12 cellular contexts compared by ENCODE assay signal in genomic region chr11:60455531-60456042, GRCh38. TPM values are rescaled to one million over a fixed set of nuclear protein-coding genes. Genes with fewer than 3 reads are reported as not detected.
DNase-seq lines count a peak whose midpoint lies in the region; ATAC-seq and TF ChIP-seq lines count a peak whose summit lies in the region.
"Had no signal": no experiment of that assay in that cellular context is flagged by ENCODE, and none has a peak within 500 bp of the region (broad histone marks: within the 10 kb centered on the region; RNA-seq: fewer than 3 reads in every experiment).

MS4A1 (plus strand) TSS chr11:60455847; CDS start chr11:60462375, 6,528 bp downstream.

- H3K27ac Mint-ChIP-seq in activated B cell treated with CpG ODN at 0.5 μM for 24 hours (peak within 1 kb of the TSS; percentile 97), chondrocyte (ENCODE audit: unreplicated experiment) (no peak within 1 kb of the TSS)

- peak within 1 kb of the TSS; percentile 97 for H3K4me3 Mint-ChIP-seq in activated B cell treated with CpG ODN at 0.5 μM for 24 hours
- H3K4me3 Mint-ChIP-seq in chondrocyte (ENCODE audit: unreplicated experiment) = no peak within 1 kb of the TSS

- DNase-seq in GM13976 (ENCODE audit: low spot score) = peak; percentile 65
- DNase-seq in activated B cell treated with CpG ODN at 0.5 μM for 24 hours = peak; percentile 44
- DNase-seq in activated gamma-delta T cell treated with Interleukin-2 at 50 U/mL for 16 hours = no peak
- DNase-seq in glomerular visceral epithelial cell (ENCODE audit: extremely low spot score) = no peak
- no peak for DNase-seq in chondrocyte (ENCODE audit: low spot score)
- no peak for DNase-seq in Right ventricle myocardium inferior (ENCODE audit: missing footprints)
- DNase-seq: NCI-H526, WERI-Rb-1 had no signal

- in situ Hi-C loops in GM13976 (cut with MboI; ENCODE audit: low sequenced_read_pairs, unreplicated experiment) = loop anchor here (10.0 to 25.0 kb wide), 2 partner anchors 61 to 643 kb away; partner anchors contain the start of genes MRPL16 and MS4A14

- TF ChIP-seq CTCF in GM13976 (IDR thresholded peaks at IDR 0.05; ENCODE audit: borderline replicate concordance, control extremely low read depth, extremely low read depth, insufficient read depth, missing control alignments) = no peak
- TF ChIP-seq CTCF in activated B cell treated with CpG ODN at 0.5 μM for 24 hours (IDR thresholded peaks at IDR 0.05) = no peak
- no peak for TF ChIP-seq CTCF in chondrocyte (IDR thresholded peaks at IDR 0.05)

- intact Hi-C loops in activated B cell treated with CpG ODN at 0.5 μM for 24 hours (cut with micrococcal nuclease) (loop anchor here (1.0 to 10.0 kb wide), 10 partner anchors 9 to 609 kb away; partner anchors contain the start of genes MS4A14 and MS4A7), Right ventricle myocardium inferior (cut with DNase I) (no loop called here)

- H3K4me1 Mint-ChIP-seq in activated B cell treated with CpG ODN at 0.5 μM for 24 hours (peaks cover 54% of the 10 kb centered on the region), chondrocyte (ENCODE audit: low read depth) (no peaks in the 10 kb centered on the region)

- peaks cover 49% of the 10 kb centered on the region for H3K36me3 Mint-ChIP-seq in activated B cell treated with CpG ODN at 0.5 μM for 24 hours (ENCODE audit: low read depth)
- no peaks in the 10 kb centered on the region for H3K36me3 Mint-ChIP-seq in chondrocyte (ENCODE audit: low read depth)

- H3K9me3 Mint-ChIP-seq in activated B cell treated with CpG ODN at 0.5 μM for 24 hours (no peaks in the 10 kb centered on the region), chondrocyte (ENCODE audit: low read depth) (no peaks in the 10 kb centered on the region)

- peak; percentile 93 for ATAC-seq in GM19452 (IDR thresholded peaks at IDR 0.05; ENCODE audit: unreplicated experiment)
- ATAC-seq in HG03039 (IDR thresholded peaks at IDR 0.05; ENCODE audit: unreplicated experiment) = peak; percentile 68
- ATAC-seq in activated B cell treated with CpG ODN at 0.5 μM for 24 hours (ENCODE audit: low read depth) = peak; percentile 83
- ATAC-seq in Right ventricle myocardium inferior = no peak

- CTCF ChIA-PET in activated B cell treated with CpG ODN at 0.5 μM for 24 hours (lab: Charles Lee) = interaction anchor here (0.6 to 6.5 kb wide), 10 partner anchors 12 to 179 kb away, joined by 3 to 194 read pairs (median 5); partner anchors contain the start of gene MS4A14

- H3K27me3 Mint-ChIP-seq in activated B cell treated with CpG ODN at 0.5 μM for 24 hours = no peaks in the 10 kb centered on the region
- H3K27me3 Mint-ChIP-seq in chondrocyte (ENCODE audit: low read depth) = peaks cover 12% of the 10 kb centered on the region

- POLR2A ChIA-PET in activated B cell treated with CpG ODN at 0.5 μM for 24 hours (lab: Charles Lee) = interaction anchor here (0.6 to 9.1 kb wide), 28 partner anchors 9 to 1512 kb away, joined by 3 to 800 read pairs (median 10); partner anchors contain the start of genes FTH1, MS4A14 and MS4A7

RNA-seq across cellular contexts. Expression of gene MS4A1, which starts in this region (rescaled TPM):
- total RNA-seq in activated B cell treated with CpG ODN at 0.5 μM for 24 hours = 1,910 and 2,024 TPM in 2 replicates
- total RNA-seq in chondrocyte = not detected in 3 replicates
- not detected for total RNA-seq in Right ventricle myocardium inferior
- total RNA-seq: fibroblast of lung, vagina had no signal

Comparison
In these comparisons a context has a peak if more than half of its experiments do, and no peak if none do; other contexts are left out.
1. RNA of gene MS4A1 (total RNA-seq): 1,910 to 2,024 TPM in activated B cell treated with CpG ODN at 0.5 μM for 24 hours; not detected in Right ventricle myocardium inferior (single experiment) and not detected in chondrocyte; every median in the first group is over 1,000 times any median in the second.
2. DNase-seq: peak in GM13976 (single experiment) and activated B cell treated with CpG ODN at 0.5 μM for 24 hours (single experiment); none in activated gamma-delta T cell treated with Interleukin-2 at 50 U/mL for 16 hours (single experiment), glomerular visceral epithelial cell (single experiment), chondrocyte (single experiment) and Right ventricle myocardium inferior (single experiment).